10 cellular contexts compared by ENCODE assay signal in genomic region chr4:23934915-23935314, GRCh38. TPM values are rescaled to one million over a fixed set of nuclear protein-coding genes. Genes with fewer than 3 reads are reported as not detected.
A peak's percentile ranks its signal among the peaks of the same experiment; 100 is the strongest.
DNase-seq lines count a peak whose midpoint lies in the region; ATAC-seq, FAIRE-seq and TF ChIP-seq lines count a peak whose summit lies in the region.
"Had no signal": no experiment of that assay in that cellular context is flagged by ENCODE, and none has a peak within 500 bp of the region (broad histone marks: within the 10 kb centered on the region; RNA-seq: fewer than 3 reads in every experiment).

No MANE protein-coding gene starts in this region.

- H3K9me3 ChIP-seq in T-helper 17 cell (ENCODE audit: control insufficient read depth, low read length, poor library complexity, severe bottlenecking), result no peaks in the 10 kb centered on the region

- no peak overlapping the region for H3K4me3 Mint-ChIP-seq in T-helper 17 cell

- FAIRE-seq in GM19239 (lab: Jason Lieb, UNC), result no peak

- peak; percentile 74 for ATAC-seq in Right ventricle myocardium inferior
- no peak for ATAC-seq in T-helper 17 cell

- in situ Hi-C loops in G401 (cut with HindIII; ENCODE audit: low sequenced_read_pairs), result no loop called here

- no peak overlapping the region for H3K4me3 ChIP-seq in retinal pigment epithelial cell (ENCODE audit: low read length)

- H3K27me3 Mint-ChIP-seq in T-helper 17 cell, result no peaks in the 10 kb centered on the region

- H3K27ac Mint-ChIP-seq in T-helper 17 cell, result no peak overlapping the region

- intact Hi-C loops in Right ventricle myocardium inferior (cut with DNase I), result loop anchor here (5.0 to 10.0 kb wide), 4 partner anchors 97 to 482 kb away; no protein-coding TSS in a partner anchor

- H3K36me3 Mint-ChIP-seq in T-helper 17 cell (ENCODE audit: low read depth), result no peaks in the 10 kb centered on the region

- TF ChIP-seq CTCF in retinal pigment epithelial cell (conservative IDR thresholded peaks at IDR 0.05; ENCODE audit: low read depth, low read length), result peak; percentile 26

- DNase-seq in G401 (ENCODE audit: low spot score), result peak; percentile 18
- peak; percentile 77 for DNase-seq in T1000 (lab: John Stamatoyannopoulos, UW)
- peak; percentile 61 for DNase-seq in Right ventricle myocardium inferior (ENCODE audit: missing footprints)
- DNase-seq in retinal pigment epithelial cell (ENCODE audit: low read depth), result peak; percentile 98
- DNase-seq in activated CD4-positive, alpha-beta T cell treated with anti-CD3 and anti-CD28 coated beads, Interleukin-2, amount 50 U/mL, for 4 hours, result no peak
- DNase-seq in GM19239 (ENCODE audit: insufficient read length, low spot score), result no peak
- DNase-seq in activated naive CD4-positive, alpha-beta T cell treated with Interleukin-2 at 50 U/mL for 16 hours, result no peak
- DNase-seq in T-helper 17 cell, result no peak
- DNase-seq: NCI-H524; stimulated activated CD4-positive, alpha-beta T cell treated with anti-CD3 and anti-CD28 coated beads, Interleukin-4, amount 100 ng/mL, for 24 hours had no signal

- H3K4me1 Mint-ChIP-seq in T-helper 17 cell, result no peaks in the 10 kb centered on the region

RNA-seq across cellular contexts. Expression of gene PPARGC1A, which starts 45.1 kb away (rescaled TPM):
- not detected in 2 replicates for total RNA-seq in G401 (2014; rRNA removed; shearing (Covaris generic))
- total RNA-seq in Right ventricle myocardium inferior (77.5 TPM), T-helper 17 cell (not detected)

Comparison
In these comparisons a context has a peak if more than half of its experiments do, and no peak if none do; other contexts are left out.
1. DNase-seq: peak in G401 (single experiment), T1000 (single experiment), Right ventricle myocardium inferior (single experiment) and retinal pigment epithelial cell (single experiment); none in activated CD4-positive, alpha-beta T cell treated with anti-CD3 and anti-CD28 coated beads, Interleukin-2, amount 50 U/mL, for 4 hours (0 of 2), GM19239 (single experiment), activated naive CD4-positive, alpha-beta T cell treated with Interleukin-2 at 50 U/mL for 16 hours (single experiment) and T-helper 17 cell (0 of 3).
2. RNA of gene PPARGC1A, which starts 45.1 kb away (total RNA-seq): 77.5 TPM in Right ventricle myocardium inferior (single experiment); not detected in G401 and not detected in T-helper 17 cell; every median in the first group is over 10 times any median in the second.